Comparison of ENCODE assay signal across 8 cellular contexts in the genomic region with DNA sequence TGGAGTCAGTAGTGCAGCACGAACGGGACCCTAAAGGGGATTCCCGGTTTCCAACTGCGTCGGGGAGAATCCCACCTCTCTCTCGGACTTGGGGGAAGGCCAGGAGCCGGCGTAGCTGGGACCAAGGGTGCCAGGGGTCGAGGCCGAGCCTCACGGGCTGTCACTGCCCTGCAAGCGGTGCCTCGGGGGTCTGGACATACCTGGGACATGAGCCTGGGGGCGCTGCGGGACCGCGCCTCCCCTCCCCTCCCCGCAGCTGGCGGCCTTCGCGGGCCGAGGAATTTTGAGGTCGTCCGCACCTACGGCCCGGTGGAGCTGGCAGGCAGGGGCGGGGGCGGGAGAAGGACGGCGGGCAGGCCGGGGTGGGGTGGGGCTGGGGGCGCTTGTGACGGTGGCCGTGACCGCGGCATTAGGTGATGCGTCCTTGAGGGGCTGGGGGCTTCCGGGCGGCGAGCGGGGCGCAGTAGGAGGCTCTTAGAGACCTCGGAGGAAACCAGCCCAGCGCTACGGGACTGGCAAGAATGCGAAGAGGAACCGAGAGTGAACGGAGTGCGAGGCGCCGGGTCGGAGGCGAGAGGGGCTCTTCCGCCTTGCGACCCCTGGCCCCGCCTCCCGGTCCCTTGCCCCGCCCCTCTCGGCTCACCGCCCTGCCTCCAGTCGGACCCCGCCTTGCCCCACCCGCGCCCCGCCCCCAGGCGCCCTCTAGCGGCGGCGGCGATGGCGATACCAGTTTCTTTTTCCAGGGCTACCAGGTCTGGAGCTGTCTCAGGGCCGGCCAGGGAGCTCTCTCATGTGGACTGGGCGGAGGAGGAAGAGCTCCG. TPM values are rescaled to one million over a fixed set of nuclear protein-coding genes. Genes with fewer than 3 reads are reported as not detected.
DNase-seq lines count a peak whose midpoint lies in the region; ATAC-seq and TF ChIP-seq lines count a peak whose summit lies in the region.

No MANE protein-coding gene starts in this region.

- TF ChIP-seq CTCF in foreskin keratinocyte (conservative IDR thresholded peaks at IDR 0.05): peak; percentile 79

- ATAC-seq in foreskin keratinocyte: peak; percentile 99

- H3K4me1 ChIP-seq in foreskin keratinocyte (no peaks in the 10 kb centered on the region), neuronal stem cell (ENCODE audit: control insufficient read depth in 2 of 2, insufficient read depth in 1 of 2, low read depth in 1 of 2, low read length in 2 of 2) (peaks cover 2 to 3% of the 10 kb centered on the region in 2 donors)

- WGBS in neuronal stem cell (ENCODE audit: extremely low coverage in 2 of 2, insufficient read length in 2 of 2, insufficient replicate concordance in 1 of 2), 2 donors: no CpG with 5 or more reads among the region's 74 CpGs

- DNase-seq in GM04503 (ENCODE audit: low read depth): peak; percentile 21
- DNase-seq in HCEC 1CT: peak; percentile 78
- peak; percentile 85 for DNase-seq in MG63
- DNase-seq in SHP77 (lab: John Stamatoyannopoulos, UW): peak; percentile 77 to 81
- peak; percentile 90 for DNase-seq in activated gamma-delta T cell (lab: John Stamatoyannopoulos, UW)
- peak; percentile 32 to 53 for DNase-seq in foreskin keratinocyte
- peak; percentile 85 for DNase-seq in neuronal stem cell (ENCODE audit: low spot score)
- peak; percentile 49 for DNase-seq in stromal cell of bone marrow (ENCODE audit: low read depth)

- no peak overlapping the region for H2BK12ac ChIP-seq in neuronal stem cell (ENCODE audit: low read length)

- H3K4ac ChIP-seq in neuronal stem cell (ENCODE audit: low read length): no peak overlapping the region

- H2BK5ac ChIP-seq in neuronal stem cell (ENCODE audit: low read length): peak overlapping the region; percentile 68

- H3K36me3 ChIP-seq in MG63 (no peaks in the 10 kb centered on the region), neuronal stem cell (replicated peaks in 1 of 2; ENCODE audit: control insufficient read depth in 2 of 2, insufficient read depth in 2 of 2, low read length in 2 of 2) (no peaks in the 10 kb centered on the region)

- peaks cover 2% of the 10 kb centered on the region for H3K79me1 ChIP-seq in neuronal stem cell (ENCODE audit: low read depth, low read length)

- H3K4me2 ChIP-seq in neuronal stem cell (ENCODE audit: insufficient read depth, low read length, poor library complexity, severe bottlenecking): peak overlapping the region; percentile 71

- H3K14ac ChIP-seq in neuronal stem cell (ENCODE audit: low read length): no peak overlapping the region

- H2AK5ac ChIP-seq in neuronal stem cell (ENCODE audit: low read depth, low read length): no peak overlapping the region

- H4K8ac ChIP-seq in neuronal stem cell (ENCODE audit: low read depth, low read length): no peak overlapping the region

- no peak overlapping the region for H4K91ac ChIP-seq in neuronal stem cell (ENCODE audit: low read depth, low read length, poor library complexity)

- H3K4me3 ChIP-seq in MG63 (peak overlapping the region; percentile 60), neuronal stem cell (ENCODE audit: low read length in 2 of 2) (peak overlapping the region; percentile 57 to 85)

- H2BK120ac ChIP-seq in neuronal stem cell (ENCODE audit: low read depth, low read length): no peak overlapping the region

- H3K27ac ChIP-seq in foreskin keratinocyte (peak overlapping the region; percentile 42), neuronal stem cell (replicated peaks; ENCODE audit: low read length) (peak overlapping the region; percentile 77)

- peak overlapping the region; percentile 80 for H3K9ac ChIP-seq in neuronal stem cell (ENCODE audit: low read depth, low read length, poor library complexity)

- H2AFZ ChIP-seq in neuronal stem cell (ENCODE audit: low read length): peak overlapping the region; percentile 99

- peak overlapping the region; percentile 83 for H2BK15ac ChIP-seq in neuronal stem cell (ENCODE audit: low read length)

- peak overlapping the region; percentile 97 for H3K18ac ChIP-seq in neuronal stem cell (ENCODE audit: low read length)

- H3K9me3 ChIP-seq in MG63 (no peaks in the 10 kb centered on the region), neuronal stem cell (replicated peaks in 1 of 2; ENCODE audit: control insufficient read depth in 2 of 2, insufficient read depth in 1 of 2, low read depth in 1 of 2, low read length in 2 of 2) (no peaks in the 10 kb centered on the region)

- peak overlapping the region; percentile 25 for H3K23ac ChIP-seq in neuronal stem cell (ENCODE audit: low read depth, low read length, poor library complexity)

- H3K27me3 ChIP-seq in MG63: no peaks in the 10 kb centered on the region
- H3K27me3 ChIP-seq in foreskin keratinocyte: no peaks in the 10 kb centered on the region
- H3K27me3 ChIP-seq in neuronal stem cell (ENCODE audit: control insufficient read depth in 3 of 3, insufficient read depth in 3 of 3, low read depth in 1 of 3, low read length in 3 of 3): peaks cover 0 to 14% (median 3%) of the 10 kb centered on the region in 3 experiments

RNA-seq across cellular contexts. Expression of a gene that starts 48.3 kb away (rescaled TPM):
- total RNA-seq in MG63 (2014; rRNA removed; shearing (Covaris generic); ENCODE audit: low replicate concordance): not detected in 2 replicates
- not detected in 2 replicates for total RNA-seq in foreskin keratinocyte
- not detected in 2 replicates for polyA plus RNA-seq in foreskin keratinocyte
- polyA plus RNA-seq in neuronal stem cell (2013, experiment 1 of 2): not detected
- not detected for polyA plus RNA-seq in neuronal stem cell (2013, experiment 2 of 2)

RNA-seq across cellular contexts. Expression of a gene that starts 54.9 kb away (rescaled TPM):
- 56.2 and 67.8 TPM in 2 replicates for total RNA-seq in MG63 (2014; rRNA removed; shearing (Covaris generic); ENCODE audit: low replicate concordance)
- total RNA-seq in foreskin keratinocyte: 197 and 213 TPM in 2 replicates
- polyA plus RNA-seq in foreskin keratinocyte: 183 and 230 TPM in 2 replicates
- polyA plus RNA-seq in neuronal stem cell (2013, experiment 1 of 2): 86.0 TPM
- 89.2 TPM for polyA plus RNA-seq in neuronal stem cell (2013, experiment 2 of 2)

Comparison
In these comparisons a context has a peak if more than half of its experiments do, and no peak if none do; other contexts are left out.
1. Peak in every context shown above with its lines: DNase-seq, ATAC-seq, H3K4me3 ChIP-seq and H3K27ac ChIP-seq.
2. DNase-seq: peak in every context shown above with its lines; median percentile 90 in activated gamma-delta T cell; 85 in MG63; 85 in neuronal stem cell; 79 in SHP77; 78 in HCEC 1CT; 49 in stromal cell of bone marrow; 42 in foreskin keratinocyte; 21 in GM04503.